ENCODE assay signal across 18 cellular contexts in genomic region chr4:29151584-29151983, GRCh38.
DNase-seq lines count a peak whose midpoint lies in the region; ATAC-seq and TF ChIP-seq lines count a peak whose summit lies in the region.
"Had no signal": no experiment of that assay in that cellular context is flagged by ENCODE, and none has a peak within 500 bp of the region (broad histone marks: within the 10 kb centered on the region; RNA-seq: fewer than 3 reads in every experiment).

No MANE protein-coding gene starts in this region.

- DNase-seq in ELR (ENCODE audit: low read depth): peak; percentile 8
- peak; percentile 29 for DNase-seq in NCI-H446 treated with DMSO at 0.1 percent for 48 hours (lab: John Stamatoyannopoulos, UW)
- DNase-seq in fibroblast of mammary gland (ENCODE audit: low read depth): peak; percentile 7
- peak; percentile 20 for DNase-seq in skeletal muscle cell (ENCODE audit: low read depth)
- DNase-seq in stimulated activated CD4-positive, alpha-beta T cell treated with anti-CD3 and anti-CD28 coated beads, Interleukin-2, amount 100 ng/mL, for 24 hours: no peak
- no peak for DNase-seq in HCEC 1CT
- DNase-seq: C1 segment of cervical spinal cord; CD8-positive, alpha-beta memory T cell; DMS53; KBM-7; NCI-H1105; NCI-H2081; NCI-H510A treated with DMSO at 0.1 percent for 48 hours; RPMI8226; SIG-M5 had no signal

- H3K4me3 ChIP-seq in fibroblast of mammary gland (ENCODE audit: control insufficient read depth, low read depth, low read length) (no peak overlapping the region), skeletal muscle cell (ENCODE audit: low read depth, low read length) (no peak overlapping the region)
- H3K4me3 ChIP-seq: A549, HAP-1 had no signal

- TF ChIP-seq CTCF in fibroblast of mammary gland (conservative IDR thresholded peaks at IDR 0.05; ENCODE audit: control insufficient read depth, insufficient read depth, low read depth, low read length): no peak

- no peak for ATAC-seq in GM21619 (IDR thresholded peaks at IDR 0.05; ENCODE audit: unreplicated experiment)
- ATAC-seq: A549 had no signal

Comparison
In these comparisons a context has a peak if more than half of its experiments do, and no peak if none do; other contexts are left out.
1. DNase-seq: peak in ELR (single experiment), NCI-H446 treated with DMSO at 0.1 percent for 48 hours (single experiment), fibroblast of mammary gland (single experiment) and skeletal muscle cell (single experiment); none in stimulated activated CD4-positive, alpha-beta T cell treated with anti-CD3 and anti-CD28 coated beads, Interleukin-2, amount 100 ng/mL, for 24 hours (0 of 2) and HCEC 1CT (single experiment).